Comparison of ENCODE assay signal across 26 cellular contexts in the genomic region with DNA sequence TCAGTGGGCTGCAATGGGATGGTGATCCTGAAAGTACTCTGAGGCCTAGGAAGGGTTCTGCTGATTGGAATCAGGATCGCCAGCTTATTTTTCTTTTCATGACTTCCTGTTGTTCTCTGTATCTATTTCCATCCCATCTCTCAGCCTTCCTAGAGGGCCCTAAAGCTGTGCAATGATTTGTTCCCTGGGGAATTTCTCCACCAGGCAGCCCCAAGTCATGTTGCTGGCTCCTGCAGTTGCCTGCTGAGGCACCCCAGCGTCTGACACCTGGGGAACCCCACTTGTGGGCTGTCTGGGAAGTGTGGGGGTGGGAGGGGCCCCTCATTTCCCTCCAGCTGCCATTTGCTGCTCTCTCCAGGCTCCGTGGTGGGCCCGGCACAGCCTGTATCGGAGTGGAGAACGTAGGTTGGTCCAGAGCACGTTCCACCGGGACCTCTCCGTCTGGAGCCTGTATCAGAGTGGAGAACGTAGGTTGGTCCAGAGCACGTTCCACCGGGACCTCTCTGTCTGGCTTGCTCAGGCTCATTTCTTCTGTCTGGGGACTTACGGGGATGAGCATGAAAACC.
DNase-seq lines count a peak whose midpoint lies in the region; ATAC-seq and TF ChIP-seq lines count a peak whose summit lies in the region.
"Had no signal": no experiment of that assay in that cellular context is flagged by ENCODE, and none has a peak within 500 bp of the region (broad histone marks: within the 10 kb centered on the region; RNA-seq: fewer than 3 reads in every experiment).

No MANE protein-coding gene starts in this region.

- H3K27me3 Mint-ChIP-seq in activated naive CD8-positive, alpha-beta T cell treated with anti-CD3 and anti-CD28 coated beads, Interleukin-2, amount 50 U/mL, for 24 hours = no peaks in the 10 kb centered on the region
- no peaks in the 10 kb centered on the region for H3K27me3 Mint-ChIP-seq in activated naive CD8-positive, alpha-beta T cell treated with anti-CD3 and anti-CD28 coated beads for 36 hours

- no CpG with 5 or more reads among the region's 13 CpGs for WGBS in neuronal stem cell (ENCODE audit: extremely low coverage in 2 of 2, insufficient read length in 2 of 2, insufficient replicate concordance in 1 of 2), 2 donors

- H2BK15ac ChIP-seq in neuronal stem cell (ENCODE audit: low read length) = no peak overlapping the region

- no peaks in the 10 kb centered on the region for H3K9me3 Mint-ChIP-seq in activated naive CD8-positive, alpha-beta T cell treated with anti-CD3 and anti-CD28 coated beads, Interleukin-2, amount 50 U/mL, for 24 hours
- H3K9me3 Mint-ChIP-seq in activated naive CD8-positive, alpha-beta T cell treated with anti-CD3 and anti-CD28 coated beads for 36 hours = no peaks in the 10 kb centered on the region
- H3K9me3 Mint-ChIP-seq: activated B cell treated with CpG ODN at 0.5 μM for 24 hours; activated naive CD4-positive, alpha-beta T cell treated with anti-CD3 and anti-CD28 coated beads for 36 hours; mesothelial cell of epicardium; naive B cell had no signal

- H3K27ac Mint-ChIP-seq in activated naive CD8-positive, alpha-beta T cell treated with anti-CD3 and anti-CD28 coated beads, Interleukin-2, amount 50 U/mL, for 24 hours = peak overlapping the region; percentile 15
- no peak overlapping the region for H3K27ac Mint-ChIP-seq in activated naive CD8-positive, alpha-beta T cell treated with anti-CD3 and anti-CD28 coated beads for 36 hours
- H3K27ac Mint-ChIP-seq: activated B cell treated with CpG ODN at 0.5 μM for 24 hours; activated CD8-positive, alpha-beta memory T cell treated with anti-CD3 and anti-CD28 coated beads, Interleukin-2, amount 10 ng/mL, durations not matched to agents 7 days and 5 days; activated naive CD4-positive, alpha-beta T cell treated with anti-CD3 and anti-CD28 coated beads for 36 hours; mesothelial cell of epicardium had no signal

- H3K79me1 ChIP-seq in neuronal stem cell (ENCODE audit: low read depth, low read length) = no peaks in the 10 kb centered on the region

- ATAC-seq in activated naive CD8-positive, alpha-beta T cell treated with anti-CD3 and anti-CD28 coated beads, Interleukin-2, amount 50 U/mL, for 24 hours = no peak
- ATAC-seq: activated CD8-positive, alpha-beta memory T cell treated with anti-CD3 and anti-CD28 coated beads, Interleukin-2, amount 10 ng/mL, durations not matched to agents 7 days and 5 days had no signal

- H3K4ac ChIP-seq in neuronal stem cell (ENCODE audit: low read length) = no peak overlapping the region

- no peak overlapping the region for H3K9ac ChIP-seq in neuronal stem cell (ENCODE audit: low read depth, low read length, poor library complexity)

- H3K36me3 Mint-ChIP-seq in activated naive CD8-positive, alpha-beta T cell treated with anti-CD3 and anti-CD28 coated beads, Interleukin-2, amount 50 U/mL, for 24 hours (ENCODE audit: low read depth) = no peaks in the 10 kb centered on the region
- H3K36me3 Mint-ChIP-seq in activated naive CD8-positive, alpha-beta T cell treated with anti-CD3 and anti-CD28 coated beads for 36 hours = no peaks in the 10 kb centered on the region
- H3K36me3 Mint-ChIP-seq: activated CD8-positive, alpha-beta memory T cell treated with anti-CD3 and anti-CD28 coated beads, Interleukin-2, amount 10 ng/mL, durations not matched to agents 7 days and 5 days; naive B cell had no signal

- no peak overlapping the region for H2BK120ac ChIP-seq in neuronal stem cell (ENCODE audit: low read depth, low read length)

- H3K14ac ChIP-seq in neuronal stem cell (ENCODE audit: low read length) = no peak overlapping the region

- H2AFZ ChIP-seq in neuronal stem cell (ENCODE audit: low read length) = no peak overlapping the region

- CTCF ChIA-PET in HEK293 (lab: Yijun Ruan, JAX) = interaction anchor here (0.6 to 7.1 kb wide), 2 partner anchors 13 to 51 kb away, joined by 3 to 36 read pairs; no protein-coding TSS in a partner anchor

- no peak overlapping the region for H2BK5ac ChIP-seq in neuronal stem cell (ENCODE audit: low read length)

- peak overlapping the region; percentile 2 for H2AK5ac ChIP-seq in neuronal stem cell (ENCODE audit: low read depth, low read length)

- no peaks in the 10 kb centered on the region for H3K4me1 Mint-ChIP-seq in activated naive CD8-positive, alpha-beta T cell treated with anti-CD3 and anti-CD28 coated beads, Interleukin-2, amount 50 U/mL, for 24 hours
- H3K4me1 Mint-ChIP-seq in activated naive CD8-positive, alpha-beta T cell treated with anti-CD3 and anti-CD28 coated beads for 36 hours = no peaks in the 10 kb centered on the region
- H3K4me1 Mint-ChIP-seq: activated CD8-positive, alpha-beta memory T cell treated with anti-CD3 and anti-CD28 coated beads, Interleukin-2, amount 10 ng/mL, durations not matched to agents 7 days and 5 days had no signal

- no peak overlapping the region for H4K91ac ChIP-seq in neuronal stem cell (ENCODE audit: low read depth, low read length, poor library complexity)

- DNase-seq in activated naive CD8-positive, alpha-beta T cell treated with anti-CD3 and anti-CD28 coated beads, Interleukin-2, amount 50 U/mL, for 24 hours = no peak
- no peak for DNase-seq in activated naive CD8-positive, alpha-beta T cell treated with anti-CD3 and anti-CD28 coated beads for 36 hours
- no peak for DNase-seq in WERI-Rb-1
- no peak for DNase-seq in neuronal stem cell (ENCODE audit: low spot score)
- DNase-seq in AML-193 (lab: John Stamatoyannopoulos, UW) = no peak
- DNase-seq in cerebellar cortex (ENCODE audit: low spot score) = no peak
- DNase-seq in NCI-H1436 treated with DMSO at 0.1 percent for 48 hours (lab: John Stamatoyannopoulos, UW) = no peak
- DNase-seq: activated B cell treated with CpG ODN at 0.5 μM for 24 hours; activated CD4-positive, alpha-beta T cell treated with anti-CD3 and anti-CD28 coated beads, Interleukin-2, amount 50 U/mL, for 1 hour; activated CD8-positive, alpha-beta memory T cell treated with anti-CD3 and anti-CD28 coated beads, Interleukin-2, amount 10 ng/mL, durations not matched to agents 7 days and 5 days; activated naive CD4-positive, alpha-beta T cell treated with anti-CD3 and anti-CD28 coated beads for 36 hours; amniotic stem cell; cortex of kidney; esophagus squamous epithelium; GF-D8; KBM-7; MM.1S; naive B cell; NCI-H1436; NCI-H526; small intestine; stimulated activated CD4-positive, alpha-beta T cell treated with anti-CD3 and anti-CD28 coated beads, Interleukin-1b, Interleukin-23, amount 100 ng/mL, for 48 hours; transverse colon had no signal

- H3K36me3 ChIP-seq in HEK293 (ENCODE audit: control insufficient read depth in 2 of 2, insufficient read depth in 1 of 2, low read length in 2 of 2) (no peaks in the 10 kb centered on the region), WERI-Rb-1 (peaks cover 96% of the 10 kb centered on the region), neuronal stem cell (replicated peaks in 1 of 2; ENCODE audit: control insufficient read depth in 2 of 2, insufficient read depth in 2 of 2, low read length in 2 of 2) (no peaks in the 10 kb centered on the region)
- H3K36me3 ChIP-seq: SJSA1, transverse colon had no signal

- H3K4me3 ChIP-seq in HEK293 (ENCODE audit: low read depth, low read length) (no peak overlapping the region), WERI-Rb-1 (ENCODE audit: low read depth, low read length) (no peak overlapping the region), neuronal stem cell (ENCODE audit: low read length in 2 of 2) (no peak overlapping the region)
- H3K4me3 ChIP-seq: esophagus squamous epithelium, SJSA1, transverse colon had no signal

- no peak overlapping the region for H3K23ac ChIP-seq in neuronal stem cell (ENCODE audit: low read depth, low read length, poor library complexity)

- H3K4me1 ChIP-seq in HEK293 (ENCODE audit: control insufficient read depth, insufficient read depth, low read length) (peaks cover 6% of the 10 kb centered on the region; the same call in 1 of the 2 replicates), neuronal stem cell (ENCODE audit: control insufficient read depth in 2 of 2, insufficient read depth in 1 of 2, low read depth in 1 of 2, low read length in 2 of 2) (peaks cover 30 to 39% of the 10 kb centered on the region in 2 donors)

- POLR2A ChIA-PET in HEK293 (lab: Yijun Ruan, JAX) = no interaction called here

- no peak overlapping the region for H2BK12ac ChIP-seq in neuronal stem cell (ENCODE audit: low read length)

- H3K27me3 ChIP-seq in WERI-Rb-1 (ENCODE audit: insufficient read depth, low read depth, severe bottlenecking) (no peaks in the 10 kb centered on the region), neuronal stem cell (ENCODE audit: control insufficient read depth in 3 of 3, insufficient read depth in 3 of 3, low read depth in 1 of 3, low read length in 3 of 3) (no peaks in the 10 kb centered on the region)
- H3K27me3 ChIP-seq: esophagus squamous epithelium, SJSA1, transverse colon had no signal

- peak overlapping the region; percentile 49 for H3K18ac ChIP-seq in neuronal stem cell (ENCODE audit: low read length)

- H3K4me3 Mint-ChIP-seq in activated naive CD8-positive, alpha-beta T cell treated with anti-CD3 and anti-CD28 coated beads, Interleukin-2, amount 50 U/mL, for 24 hours = no peak overlapping the region
- no peak overlapping the region for H3K4me3 Mint-ChIP-seq in activated naive CD8-positive, alpha-beta T cell treated with anti-CD3 and anti-CD28 coated beads for 36 hours
- H3K4me3 Mint-ChIP-seq: activated B cell treated with CpG ODN at 0.5 μM for 24 hours; activated CD8-positive, alpha-beta memory T cell treated with anti-CD3 and anti-CD28 coated beads, Interleukin-2, amount 10 ng/mL, durations not matched to agents 7 days and 5 days; activated naive CD4-positive, alpha-beta T cell treated with anti-CD3 and anti-CD28 coated beads for 36 hours; mesothelial cell of epicardium had no signal

- TF ChIP-seq CTCF in HEK293 (tag by site-specific recombination; IDR thresholded peaks at IDR 0.05) = no peak
- no peak for TF ChIP-seq CTCF in WERI-Rb-1 (IDR thresholded peaks at IDR 0.05; ENCODE audit: low read depth, low read length)

- H4K8ac ChIP-seq in neuronal stem cell (ENCODE audit: low read depth, low read length) = no peak overlapping the region

- no peak overlapping the region for H3K27ac ChIP-seq in HEK293 (ENCODE audit: extremely low read depth, low read depth, low read length)
- H3K27ac ChIP-seq in WERI-Rb-1 = peak overlapping the region; percentile 92
- no peak overlapping the region for H3K27ac ChIP-seq in neuronal stem cell (replicated peaks; ENCODE audit: low read length)
- H3K27ac ChIP-seq: esophagus squamous epithelium, SJSA1, transverse colon had no signal

- H3K9me3 ChIP-seq in HEK293 (ENCODE audit: control insufficient read depth, insufficient read depth, low read depth, low read length) (no peaks in the 10 kb centered on the region), WERI-Rb-1 (ENCODE audit: severe bottlenecking) (no peaks in the 10 kb centered on the region), neuronal stem cell (replicated peaks in 1 of 2; ENCODE audit: control insufficient read depth in 2 of 2, insufficient read depth in 1 of 2, low read depth in 1 of 2, low read length in 2 of 2) (no peaks in the 10 kb centered on the region)
- H3K9me3 ChIP-seq: esophagus squamous epithelium, SJSA1, transverse colon had no signal

- H3K4me2 ChIP-seq in neuronal stem cell (ENCODE audit: insufficient read depth, low read length, poor library complexity, severe bottlenecking) = no peak overlapping the region

TF ChIP-seq in HEK293, 187 proteins besides CTCF, POLR2A, EP300 and RAD21 (continues in another document):
- TF ChIP-seq ZNF266 (tag by site-specific recombination; IDR thresholded peaks at IDR 0.05; ENCODE audit: low read depth) (no peak), ZNF549 (tag by site-specific recombination; IDR thresholded peaks at IDR 0.05) (no peak)
